Comparison of ENCODE assay signal across 1 cellular context in the genomic region with DNA sequence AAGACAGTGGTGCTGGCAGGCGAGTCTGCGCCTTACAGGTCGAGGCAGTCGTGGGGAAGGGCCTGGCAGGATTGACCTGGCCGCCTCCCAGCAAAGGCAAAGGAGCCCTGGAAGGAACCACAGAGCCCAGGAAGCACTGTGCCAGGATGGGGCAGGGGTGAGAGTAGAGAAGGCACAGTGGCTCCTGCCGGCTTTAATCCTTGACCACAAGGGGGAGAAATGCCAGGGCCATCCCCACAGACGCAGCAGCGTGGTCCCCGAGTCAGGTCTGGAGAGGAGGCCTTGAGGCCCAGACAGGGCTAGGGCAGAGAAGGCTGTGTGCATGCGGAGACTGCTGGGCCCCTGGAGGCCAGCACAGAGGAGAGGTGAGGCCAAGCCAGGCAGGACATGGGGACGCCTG.
TF ChIP-seq lines count a peak whose summit lies in the region.

No MANE protein-coding gene starts in this region.

TF ChIP-seq in HepG2, 621 proteins besides CTCF, POLR2A, EP300 and RAD21 (continued from another document and continues in another):
- TF ChIP-seq ZNF264 (CRISPR knock-in tag; IDR thresholded peaks at IDR 0.05) (no peak), CREM (IDR thresholded peaks at IDR 0.05) (no peak), CREM (CRISPR knock-in tag; IDR thresholded peaks at IDR 0.05) (no peak), ZNF790 (CRISPR knock-in tag; IDR thresholded peaks at IDR 0.05; ENCODE audit: borderline replicate concordance) (no peak), KDM6A (CRISPR knock-in tag; IDR thresholded peaks at IDR 0.05; ENCODE audit: low read depth) (no peak), REPIN1 (CRISPR knock-in tag; IDR thresholded peaks at IDR 0.05; ENCODE audit: borderline replicate concordance, low read depth) (no peak), ZNF354B (CRISPR knock-in tag; IDR thresholded peaks at IDR 0.05) (no peak), TAF15 (IDR thresholded peaks at IDR 0.05; ENCODE audit: low read depth, low read length, poor library complexity, severe bottlenecking) (no peak), SIX1 (CRISPR knock-in tag; IDR thresholded peaks at IDR 0.05; ENCODE audit: borderline replicate concordance) (no peak), ZMYM3 (CRISPR knock-in tag; IDR thresholded peaks at IDR 0.05) (peak; percentile 41; the same call in 1 of the 2 replicates), FOXK2 (IDR thresholded peaks at IDR 0.05) (no peak), SMAD9 (CRISPR knock-in tag; IDR thresholded peaks at IDR 0.05) (no peak), ZNF775 (CRISPR knock-in tag; IDR thresholded peaks at IDR 0.05; ENCODE audit: borderline replicate concordance) (no peak), ZNF619 (CRISPR knock-in tag; IDR thresholded peaks at IDR 0.05) (no peak), ZNF605 (CRISPR knock-in tag; IDR thresholded peaks at IDR 0.05) (peak; percentile 75), HOXD1 (CRISPR knock-in tag; IDR thresholded peaks at IDR 0.05) (no peak), MEF2D (CRISPR knock-in tag; IDR thresholded peaks at IDR 0.05) (no peak), FOXC1 (CRISPR knock-in tag; IDR thresholded peaks at IDR 0.05; ENCODE audit: borderline replicate concordance) (no peak; the same call in 1 of the 2 replicates), NR2C2 (CRISPR knock-in tag; IDR thresholded peaks at IDR 0.05; ENCODE audit: borderline replicate concordance) (no peak), RXRA (CRISPR knock-in tag; IDR thresholded peaks at IDR 0.05) (no peak), ZFP82 (CRISPR knock-in tag; IDR thresholded peaks at IDR 0.05; ENCODE audit: borderline replicate concordance) (no peak), ZNF225 (CRISPR knock-in tag; IDR thresholded peaks at IDR 0.05) (no peak), GABPA (IDR thresholded peaks at IDR 0.05; ENCODE audit: low read depth, low read length) (no peak), GABPA (CRISPR knock-in tag; IDR thresholded peaks at IDR 0.05; ENCODE audit: low read depth) (no peak), TSC22D2 (CRISPR knock-in tag; IDR thresholded peaks at IDR 0.05; ENCODE audit: borderline replicate concordance) (no peak), PPARG (CRISPR knock-in tag; conservative IDR thresholded peaks at IDR 0.05) (no peak), ZNF777 (CRISPR knock-in tag; IDR thresholded peaks at IDR 0.05) (peak; percentile 42; the same call in 1 of the 2 replicates), SP2 (CRISPR knock-in tag; IDR thresholded peaks at IDR 0.05) (no peak), ZSCAN29 (CRISPR knock-in tag; conservative IDR thresholded peaks at IDR 0.05) (no peak), RFX3 (CRISPR knock-in tag; IDR thresholded peaks at IDR 0.05) (no peak), ZNF644 (CRISPR knock-in tag; IDR thresholded peaks at IDR 0.05; ENCODE audit: low read depth) (no peak), HOXA9 (CRISPR knock-in tag; IDR thresholded peaks at IDR 0.05; ENCODE audit: borderline replicate concordance) (no peak), ARNT (IDR thresholded peaks at IDR 0.05) (no peak), ZNF292 (CRISPR knock-in tag; IDR thresholded peaks at IDR 0.05; ENCODE audit: borderline replicate concordance, low read depth) (no peak)
- TF ChIP-seq, protein P1, sequence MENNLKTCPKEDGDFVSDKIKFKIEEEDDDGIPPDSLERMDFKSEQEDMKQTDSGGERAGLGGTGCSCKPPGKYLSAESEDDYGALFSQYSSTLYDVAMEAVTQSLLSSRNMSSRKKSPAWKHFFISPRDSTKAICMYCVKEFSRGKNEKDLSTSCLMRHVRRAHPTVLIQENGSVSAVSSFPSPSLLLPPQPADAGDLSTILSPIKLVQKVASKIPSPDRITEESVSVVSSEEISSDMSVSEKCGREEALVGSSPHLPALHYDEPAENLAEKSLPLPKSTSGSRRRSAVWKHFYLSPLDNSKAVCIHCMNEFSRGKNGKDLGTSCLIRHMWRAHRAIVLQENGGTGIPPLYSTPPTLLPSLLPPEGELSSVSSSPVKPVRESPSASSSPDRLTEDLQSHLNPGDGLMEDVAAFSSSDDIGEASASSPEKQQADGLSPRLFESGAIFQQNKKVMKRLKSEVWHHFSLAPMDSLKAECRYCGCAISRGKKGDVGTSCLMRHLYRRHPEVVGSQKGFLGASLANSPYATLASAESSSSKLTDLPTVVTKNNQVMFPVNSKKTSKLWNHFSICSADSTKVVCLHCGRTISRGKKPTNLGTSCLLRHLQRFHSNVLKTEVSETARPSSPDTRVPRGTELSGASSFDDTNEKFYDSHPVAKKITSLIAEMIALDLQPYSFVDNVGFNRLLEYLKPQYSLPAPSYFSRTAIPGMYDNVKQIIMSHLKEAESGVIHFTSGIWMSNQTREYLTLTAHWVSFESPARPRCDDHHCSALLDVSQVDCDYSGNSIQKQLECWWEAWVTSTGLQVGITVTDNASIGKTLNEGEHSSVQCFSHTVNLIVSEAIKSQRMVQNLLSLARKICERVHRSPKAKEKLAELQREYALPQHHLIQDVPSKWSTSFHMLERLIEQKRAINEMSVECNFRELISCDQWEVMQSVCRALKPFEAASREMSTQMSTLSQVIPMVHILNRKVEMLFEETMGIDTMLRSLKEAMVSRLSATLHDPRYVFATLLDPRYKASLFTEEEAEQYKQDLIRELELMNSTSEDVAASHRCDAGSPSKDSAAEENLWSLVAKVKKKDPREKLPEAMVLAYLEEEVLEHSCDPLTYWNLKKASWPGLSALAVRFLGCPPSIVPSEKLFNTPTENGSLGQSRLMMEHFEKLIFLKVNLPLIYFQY (CRISPR knock-in tag; IDR thresholded peaks at IDR 0.05; ENCODE audit: borderline replicate concordance): no peak
- TF ChIP-seq, protein P2, sequence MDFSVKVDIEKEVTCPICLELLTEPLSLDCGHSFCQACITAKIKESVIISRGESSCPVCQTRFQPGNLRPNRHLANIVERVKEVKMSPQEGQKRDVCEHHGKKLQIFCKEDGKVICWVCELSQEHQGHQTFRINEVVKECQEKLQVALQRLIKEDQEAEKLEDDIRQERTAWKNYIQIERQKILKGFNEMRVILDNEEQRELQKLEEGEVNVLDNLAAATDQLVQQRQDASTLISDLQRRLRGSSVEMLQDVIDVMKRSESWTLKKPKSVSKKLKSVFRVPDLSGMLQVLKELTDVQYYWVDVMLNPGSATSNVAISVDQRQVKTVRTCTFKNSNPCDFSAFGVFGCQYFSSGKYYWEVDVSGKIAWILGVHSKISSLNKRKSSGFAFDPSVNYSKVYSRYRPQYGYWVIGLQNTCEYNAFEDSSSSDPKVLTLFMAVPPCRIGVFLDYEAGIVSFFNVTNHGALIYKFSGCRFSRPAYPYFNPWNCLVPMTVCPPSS (IDR thresholded peaks at IDR 0.05): no peak
- TF ChIP-seq, protein P3, sequence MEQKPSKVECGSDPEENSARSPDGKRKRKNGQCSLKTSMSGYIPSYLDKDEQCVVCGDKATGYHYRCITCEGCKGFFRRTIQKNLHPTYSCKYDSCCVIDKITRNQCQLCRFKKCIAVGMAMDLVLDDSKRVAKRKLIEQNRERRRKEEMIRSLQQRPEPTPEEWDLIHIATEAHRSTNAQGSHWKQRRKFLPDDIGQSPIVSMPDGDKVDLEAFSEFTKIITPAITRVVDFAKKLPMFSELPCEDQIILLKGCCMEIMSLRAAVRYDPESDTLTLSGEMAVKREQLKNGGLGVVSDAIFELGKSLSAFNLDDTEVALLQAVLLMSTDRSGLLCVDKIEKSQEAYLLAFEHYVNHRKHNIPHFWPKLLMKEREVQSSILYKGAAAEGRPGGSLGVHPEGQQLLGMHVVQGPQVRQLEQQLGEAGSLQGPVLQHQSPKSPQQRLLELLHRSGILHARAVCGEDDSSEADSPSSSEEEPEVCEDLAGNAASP (CRISPR knock-in tag; IDR thresholded peaks at IDR 0.05; ENCODE audit: borderline replicate concordance): peak; percentile 58; the same call in 1 of the 2 replicates
- TF ChIP-seq, protein P4, sequence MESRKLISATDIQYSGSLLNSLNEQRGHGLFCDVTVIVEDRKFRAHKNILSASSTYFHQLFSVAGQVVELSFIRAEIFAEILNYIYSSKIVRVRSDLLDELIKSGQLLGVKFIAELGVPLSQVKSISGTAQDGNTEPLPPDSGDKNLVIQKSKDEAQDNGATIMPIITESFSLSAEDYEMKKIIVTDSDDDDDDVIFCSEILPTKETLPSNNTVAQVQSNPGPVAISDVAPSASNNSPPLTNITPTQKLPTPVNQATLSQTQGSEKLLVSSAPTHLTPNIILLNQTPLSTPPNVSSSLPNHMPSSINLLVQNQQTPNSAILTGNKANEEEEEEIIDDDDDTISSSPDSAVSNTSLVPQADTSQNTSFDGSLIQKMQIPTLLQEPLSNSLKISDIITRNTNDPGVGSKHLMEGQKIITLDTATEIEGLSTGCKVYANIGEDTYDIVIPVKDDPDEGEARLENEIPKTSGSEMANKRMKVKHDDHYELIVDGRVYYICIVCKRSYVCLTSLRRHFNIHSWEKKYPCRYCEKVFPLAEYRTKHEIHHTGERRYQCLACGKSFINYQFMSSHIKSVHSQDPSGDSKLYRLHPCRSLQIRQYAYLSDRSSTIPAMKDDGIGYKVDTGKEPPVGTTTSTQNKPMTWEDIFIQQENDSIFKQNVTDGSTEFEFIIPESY (CRISPR knock-in tag; IDR thresholded peaks at IDR 0.05): no peak
- TF ChIP-seq, protein P5, sequence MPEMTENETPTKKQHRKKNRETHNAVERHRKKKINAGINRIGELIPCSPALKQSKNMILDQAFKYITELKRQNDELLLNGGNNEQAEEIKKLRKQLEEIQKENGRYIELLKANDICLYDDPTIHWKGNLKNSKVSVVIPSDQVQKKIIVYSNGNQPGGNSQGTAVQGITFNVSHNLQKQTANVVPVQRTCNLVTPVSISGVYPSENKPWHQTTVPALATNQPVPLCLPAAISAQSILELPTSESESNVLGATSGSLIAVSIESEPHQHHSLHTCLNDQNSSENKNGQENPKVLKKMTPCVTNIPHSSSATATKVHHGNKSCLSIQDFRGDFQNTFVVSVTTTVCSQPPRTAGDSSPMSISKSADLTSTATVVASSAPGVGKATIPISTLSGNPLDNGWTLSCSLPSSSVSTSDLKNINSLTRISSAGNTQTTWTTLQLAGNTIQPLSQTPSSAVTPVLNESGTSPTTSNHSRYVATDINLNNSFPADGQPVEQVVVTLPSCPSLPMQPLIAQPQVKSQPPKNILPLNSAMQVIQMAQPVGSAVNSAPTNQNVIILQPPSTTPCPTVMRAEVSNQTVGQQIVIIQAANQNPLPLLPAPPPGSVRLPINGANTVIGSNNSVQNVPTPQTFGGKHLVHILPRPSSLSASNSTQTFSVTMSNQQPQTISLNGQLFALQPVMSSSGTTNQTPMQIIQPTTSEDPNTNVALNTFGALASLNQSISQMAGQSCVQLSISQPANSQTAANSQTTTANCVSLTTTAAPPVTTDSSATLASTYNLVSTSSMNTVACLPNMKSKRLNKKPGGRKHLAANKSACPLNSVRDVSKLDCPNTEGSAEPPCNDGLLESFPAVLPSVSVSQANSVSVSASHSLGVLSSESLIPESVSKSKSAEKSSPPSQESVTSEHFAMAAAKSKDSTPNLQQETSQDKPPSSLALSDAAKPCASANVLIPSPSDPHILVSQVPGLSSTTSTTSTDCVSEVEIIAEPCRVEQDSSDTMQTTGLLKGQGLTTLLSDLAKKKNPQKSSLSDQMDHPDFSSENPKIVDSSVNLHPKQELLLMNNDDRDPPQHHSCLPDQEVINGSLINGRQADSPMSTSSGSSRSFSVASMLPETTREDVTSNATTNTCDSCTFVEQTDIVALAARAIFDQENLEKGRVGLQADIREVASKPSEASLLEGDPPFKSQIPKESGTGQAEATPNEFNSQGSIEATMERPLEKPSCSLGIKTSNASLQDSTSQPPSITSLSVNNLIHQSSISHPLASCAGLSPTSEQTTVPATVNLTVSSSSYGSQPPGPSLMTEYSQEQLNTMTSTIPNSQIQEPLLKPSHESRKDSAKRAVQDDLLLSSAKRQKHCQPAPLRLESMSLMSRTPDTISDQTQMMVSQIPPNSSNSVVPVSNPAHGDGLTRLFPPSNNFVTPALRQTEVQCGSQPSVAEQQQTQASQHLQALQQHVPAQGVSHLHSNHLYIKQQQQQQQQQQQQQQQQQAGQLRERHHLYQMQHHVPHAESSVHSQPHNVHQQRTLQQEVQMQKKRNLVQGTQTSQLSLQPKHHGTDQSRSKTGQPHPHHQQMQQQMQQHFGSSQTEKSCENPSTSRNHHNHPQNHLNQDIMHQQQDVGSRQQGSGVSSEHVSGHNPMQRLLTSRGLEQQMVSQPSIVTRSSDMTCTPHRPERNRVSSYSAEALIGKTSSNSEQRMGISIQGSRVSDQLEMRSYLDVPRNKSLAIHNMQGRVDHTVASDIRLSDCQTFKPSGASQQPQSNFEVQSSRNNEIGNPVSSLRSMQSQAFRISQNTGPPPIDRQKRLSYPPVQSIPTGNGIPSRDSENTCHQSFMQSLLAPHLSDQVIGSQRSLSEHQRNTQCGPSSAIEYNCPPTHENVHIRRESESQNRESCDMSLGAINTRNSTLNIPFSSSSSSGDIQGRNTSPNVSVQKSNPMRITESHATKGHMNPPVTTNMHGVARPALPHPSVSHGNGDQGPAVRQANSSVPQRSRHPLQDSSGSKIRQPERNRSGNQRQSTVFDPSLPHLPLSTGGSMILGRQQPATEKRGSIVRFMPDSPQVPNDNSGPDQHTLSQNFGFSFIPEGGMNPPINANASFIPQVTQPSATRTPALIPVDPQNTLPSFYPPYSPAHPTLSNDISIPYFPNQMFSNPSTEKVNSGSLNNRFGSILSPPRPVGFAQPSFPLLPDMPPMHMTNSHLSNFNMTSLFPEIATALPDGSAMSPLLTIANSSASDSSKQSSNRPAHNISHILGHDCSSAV (CRISPR knock-in tag; IDR thresholded peaks at IDR 0.05; ENCODE audit: borderline replicate concordance): no peak
- TF ChIP-seq, protein P6, sequence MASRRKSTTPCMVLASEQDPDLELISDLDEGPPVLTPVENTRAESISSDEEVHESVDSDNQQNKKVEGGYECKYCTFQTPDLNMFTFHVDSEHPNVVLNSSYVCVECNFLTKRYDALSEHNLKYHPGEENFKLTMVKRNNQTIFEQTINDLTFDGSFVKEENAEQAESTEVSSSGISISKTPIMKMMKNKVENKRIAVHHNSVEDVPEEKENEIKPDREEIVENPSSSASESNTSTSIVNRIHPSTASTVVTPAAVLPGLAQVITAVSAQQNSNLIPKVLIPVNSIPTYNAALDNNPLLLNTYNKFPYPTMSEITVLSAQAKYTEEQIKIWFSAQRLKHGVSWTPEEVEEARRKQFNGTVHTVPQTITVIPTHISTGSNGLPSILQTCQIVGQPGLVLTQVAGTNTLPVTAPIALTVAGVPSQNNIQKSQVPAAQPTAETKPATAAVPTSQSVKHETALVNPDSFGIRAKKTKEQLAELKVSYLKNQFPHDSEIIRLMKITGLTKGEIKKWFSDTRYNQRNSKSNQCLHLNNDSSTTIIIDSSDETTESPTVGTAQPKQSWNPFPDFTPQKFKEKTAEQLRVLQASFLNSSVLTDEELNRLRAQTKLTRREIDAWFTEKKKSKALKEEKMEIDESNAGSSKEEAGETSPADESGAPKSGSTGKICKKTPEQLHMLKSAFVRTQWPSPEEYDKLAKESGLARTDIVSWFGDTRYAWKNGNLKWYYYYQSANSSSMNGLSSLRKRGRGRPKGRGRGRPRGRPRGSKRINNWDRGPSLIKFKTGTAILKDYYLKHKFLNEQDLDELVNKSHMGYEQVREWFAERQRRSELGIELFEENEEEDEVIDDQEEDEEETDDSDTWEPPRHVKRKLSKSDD (CRISPR knock-in tag; IDR thresholded peaks at IDR 0.05; ENCODE audit: low read depth): no peak
- TF ChIP-seq, protein P7, sequence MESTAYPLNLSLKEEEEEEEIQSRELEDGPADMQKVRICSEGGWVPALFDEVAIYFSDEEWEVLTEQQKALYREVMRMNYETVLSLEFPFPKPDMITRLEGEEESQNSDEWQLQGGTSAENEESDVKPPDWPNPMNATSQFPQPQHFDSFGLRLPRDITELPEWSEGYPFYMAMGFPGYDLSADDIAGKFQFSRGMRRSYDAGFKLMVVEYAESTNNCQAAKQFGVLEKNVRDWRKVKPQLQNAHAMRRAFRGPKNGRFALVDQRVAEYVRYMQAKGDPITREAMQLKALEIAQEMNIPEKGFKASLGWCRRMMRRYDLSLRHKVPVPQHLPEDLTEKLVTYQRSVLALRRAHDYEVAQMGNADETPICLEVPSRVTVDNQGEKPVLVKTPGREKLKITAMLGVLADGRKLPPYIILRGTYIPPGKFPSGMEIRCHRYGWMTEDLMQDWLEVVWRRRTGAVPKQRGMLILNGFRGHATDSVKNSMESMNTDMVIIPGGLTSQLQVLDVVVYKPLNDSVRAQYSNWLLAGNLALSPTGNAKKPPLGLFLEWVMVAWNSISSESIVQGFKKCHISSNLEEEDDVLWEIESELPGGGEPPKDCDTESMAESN (CRISPR knock-in tag; conservative IDR thresholded peaks at IDR 0.05): 0 out of 2 replicates have a peak, but pooled peaks have one; percentile 58
